Comparison of ENCODE assay signal across 23 cellular contexts in genomic region chr10:112991888-112992491, GRCh38. TPM values are rescaled to one million over a fixed set of nuclear protein-coding genes. Genes with fewer than 3 reads are reported as not detected.
A peak's percentile ranks its signal among the peaks of the same experiment; 100 is the strongest.
DNase-seq lines count a peak whose midpoint lies in the region; ATAC-seq and TF ChIP-seq lines count a peak whose summit lies in the region.
"Had no signal": no experiment of that assay in that cellular context is flagged by ENCODE, and none has a peak within 500 bp of the region (broad histone marks: within the 10 kb centered on the region; RNA-seq: fewer than 3 reads in every experiment).

No MANE protein-coding gene starts in this region.

- H3K4me1 Mint-ChIP-seq in osteocyte (ENCODE audit: unreplicated experiment), result peaks cover 66% of the 10 kb centered on the region

- 94% methylated on average over 19 of the region's 19 CpGs for WGBS in hepatocyte (ENCODE audit: low lambda C conversion rate, missing lambda C conversion rate)

- H3K27ac ChIP-seq in foreskin keratinocyte, result peak overlapping the region; percentile 49
- no peak overlapping the region for H3K27ac ChIP-seq in hepatocyte
- H3K27ac ChIP-seq: adrenal gland, C4-2B, GM23248, left lung, thoracic aorta had no signal

- H3K27me3 Mint-ChIP-seq in osteocyte (ENCODE audit: unreplicated experiment), result no peaks in the 10 kb centered on the region

- peaks cover 69% of the 10 kb centered on the region for H4K20me1 ChIP-seq in hepatocyte (ENCODE audit: insufficient read depth, poor library complexity, severe bottlenecking)

- in situ Hi-C loops in SK-MEL-5 (cut with HindIII; ENCODE audit: low pct_unique_long_range_greater_than_20kb, low sequenced_read_pairs), result no loop called here

- H3K27me3 ChIP-seq in foreskin keratinocyte (no peaks in the 10 kb centered on the region), hepatocyte (no peaks in the 10 kb centered on the region)
- H3K27me3 ChIP-seq: adrenal gland, dorsolateral prefrontal cortex, gastroesophageal sphincter, left lung had no signal

- TF ChIP-seq CTCF in foreskin keratinocyte (conservative IDR thresholded peaks at IDR 0.05) (no peak), osteocyte (IDR thresholded peaks at IDR 0.05) (no peak), hepatocyte (IDR thresholded peaks at IDR 0.05; ENCODE audit: poor library complexity) (no peak)

- H3K4me3 ChIP-seq in hepatocyte, result no peak overlapping the region
- H3K4me3 ChIP-seq: adrenal gland, gastroesophageal sphincter, GM23248, left lung, thoracic aorta had no signal

- peak overlapping the region; percentile 44 for H3K27ac Mint-ChIP-seq in osteocyte (ENCODE audit: unreplicated experiment)
- H3K27ac Mint-ChIP-seq: activated B cell treated with CpG ODN at 0.5 μM for 24 hours; activated CD4-positive, alpha-beta memory T cell treated with anti-CD3 and anti-CD28 coated beads for 36 hours had no signal

- H3K9me3 ChIP-seq in hepatocyte (ENCODE audit: low read depth), result no peaks in the 10 kb centered on the region
- H3K9me3 ChIP-seq: adrenal gland, gastroesophageal sphincter, left lung, thoracic aorta had no signal

- ATAC-seq in foreskin keratinocyte, result peak; percentile 82
- ATAC-seq: gastroesophageal sphincter, left lung, SK-N-SH treated with all-trans-retinoic acid at 6 μM for 48 hours had no signal

- no peak overlapping the region for H3K4me3 Mint-ChIP-seq in osteocyte (ENCODE audit: unreplicated experiment)
- H3K4me3 Mint-ChIP-seq: activated B cell treated with CpG ODN at 0.5 μM for 24 hours; activated CD4-positive, alpha-beta memory T cell treated with anti-CD3 and anti-CD28 coated beads for 36 hours had no signal

- H3K36me3 ChIP-seq in hepatocyte (replicated peaks; ENCODE audit: insufficient read depth, low read depth), result no peaks in the 10 kb centered on the region
- H3K36me3 ChIP-seq: adrenal gland, left lung, thoracic aorta had no signal

- peaks cover 100% of the 10 kb centered on the region for H3K79me2 ChIP-seq in hepatocyte

- H3K9me2 ChIP-seq in hepatocyte (replicated peaks; ENCODE audit: insufficient read depth), result no peaks in the 10 kb centered on the region

- H3K9me3 Mint-ChIP-seq in osteocyte (ENCODE audit: unreplicated experiment), result no peaks in the 10 kb centered on the region
- H3K9me3 Mint-ChIP-seq: activated B cell treated with CpG ODN at 0.5 μM for 24 hours; activated CD4-positive, alpha-beta memory T cell treated with anti-CD3 and anti-CD28 coated beads for 36 hours had no signal

- H3K4me1 ChIP-seq in foreskin keratinocyte (peaks cover 20% of the 10 kb centered on the region), hepatocyte (ENCODE audit: insufficient read depth) (peaks cover 20% of the 10 kb centered on the region)

- peaks cover 32% of the 10 kb centered on the region for H3K36me3 Mint-ChIP-seq in osteocyte (ENCODE audit: unreplicated experiment)
- H3K36me3 Mint-ChIP-seq: activated CD4-positive, alpha-beta memory T cell treated with anti-CD3 and anti-CD28 coated beads for 36 hours had no signal

- DNase-seq in ELF-1 (ENCODE audit: low read depth, low spot score) (peak; percentile 76), SK-MEL-5 (ENCODE audit: low read depth, low spot score) (peak; percentile 65), foreskin keratinocyte (peak; percentile 72 to 84), osteocyte (ENCODE audit: extremely low spot score, unreplicated experiment) (no peak), hepatocyte (ENCODE audit: low spot score) (no peak), NCI-H1694 treated with DMSO at 0.1 percent for 48 hours (lab: John Stamatoyannopoulos, UW) (no peak)
- DNase-seq in stimulated activated naive CD4-positive, alpha-beta T cell treated with Interleukin-2 at 50 U/mL for 16 hours (lab: John Stamatoyannopoulos, UW), result no peak
- no peak for DNase-seq in stimulated activated CD8-positive, alpha-beta memory T cell treated with anti-CD3 and anti-CD28 coated beads, Interleukin-4, amount 100 ng/mL, for 48 hours
- DNase-seq: activated B cell treated with CpG ODN at 0.5 μM for 24 hours; activated CD4-positive, alpha-beta memory T cell treated with anti-CD3 and anti-CD28 coated beads for 36 hours; activated T-cell treated with anti-CD3 and anti-CD28 coated beads for 4 hours; adrenal gland; DMS 273 treated with DMSO at 0.1 percent for 48 hours; erythroblast; GDM1; GM23248; left lung; NCI-H1092 treated with DMSO at 0.1 percent for 48 hours had no signal

- H3K4me2 ChIP-seq in hepatocyte, result no peak overlapping the region

- H2AFZ ChIP-seq in hepatocyte, result no peak overlapping the region
- H2AFZ ChIP-seq: GM23248 had no signal

RNA-seq across cellular contexts. Expression of gene TCF7L2, which starts 41.9 kb away (rescaled TPM):
- 2.6 and 3.9 TPM in 2 replicates for total RNA-seq in SK-MEL-5 (2014; rRNA removed; shearing (Covaris generic))
- 21.5 and 24.3 TPM in 2 replicates for polyA plus RNA-seq in SK-MEL-5 (2015; cell fraction: cytosol; rRNA removed)
- polyA plus RNA-seq in SK-MEL-5 (2015; cell fraction: nucleus; rRNA removed), result 18.1 and 40.9 TPM in 2 replicates
- 4.7 and 5.1 TPM in 2 replicates for total RNA-seq in foreskin keratinocyte
- polyA plus RNA-seq in foreskin keratinocyte, result 2.4 and 2.6 TPM in 2 replicates
- total RNA-seq in osteocyte, result 86.9 and 88.2 TPM in 2 replicates
- total RNA-seq in hepatocyte, result 14.8 and 18.7 TPM in 2 replicates
- polyA plus RNA-seq in hepatocyte, result 28.8 and 34.1 TPM in 2 replicates

Comparison
In these comparisons a context has a peak if more than half of its experiments do, and no peak if none do; other contexts are left out.
1. DNase-seq: peak in ELF-1 (single experiment), SK-MEL-5 (single experiment) and foreskin keratinocyte (2 of 2); none in osteocyte (single experiment), hepatocyte (single experiment), stimulated activated naive CD4-positive, alpha-beta T cell treated with Interleukin-2 at 50 U/mL for 16 hours (single experiment), NCI-H1694 treated with DMSO at 0.1 percent for 48 hours (single experiment) and stimulated activated CD8-positive, alpha-beta memory T cell treated with anti-CD3 and anti-CD28 coated beads, Interleukin-4, amount 100 ng/mL, for 48 hours (single experiment).